Comparison of ENCODE assay signal across 28 cellular contexts in the genomic region with DNA sequence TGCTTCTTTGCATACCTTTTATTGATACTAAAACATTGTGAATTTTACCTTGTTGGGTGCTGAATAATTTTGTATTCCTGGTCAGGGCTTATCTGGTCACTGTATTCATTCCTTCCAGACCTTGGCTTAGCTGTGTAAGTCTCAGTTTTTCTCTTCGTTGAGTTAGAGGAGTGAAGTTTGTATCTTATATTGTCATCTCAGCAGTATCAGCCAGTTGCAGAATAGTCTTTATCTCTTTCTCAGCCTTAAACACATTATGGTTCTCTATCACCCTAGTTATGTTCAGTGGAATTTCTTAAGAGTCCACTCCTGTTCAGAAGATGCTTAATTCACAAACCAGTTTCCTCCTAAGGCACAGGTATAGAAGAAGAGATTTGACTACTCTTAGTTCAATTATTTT. TPM values are rescaled to one million over a fixed set of nuclear protein-coding genes. Genes with fewer than 3 reads are reported as not detected.
DNase-seq lines count a peak whose midpoint lies in the region; ATAC-seq, FAIRE-seq and TF ChIP-seq lines count a peak whose summit lies in the region.
"Had no signal": no experiment of that assay in that cellular context is flagged by ENCODE, and none has a peak within 500 bp of the region (broad histone marks: within the 10 kb centered on the region; RNA-seq: fewer than 3 reads in every experiment).

No MANE protein-coding gene starts in this region.

- BruUV-seq in HepG2 (replicated peaks; lab: Mats Ljungman, UMichigan), result no TSS peak
- BruUV-seq in K562 (replicated peaks; lab: Mats Ljungman, UMichigan), result no TSS peak

- no peaks in the 10 kb centered on the region for H3K27me3 Mint-ChIP-seq in activated CD4-positive, alpha-beta T cell treated with anti-CD3 and anti-CD28 coated beads, Interleukin-2, amount 10 ng/mL, durations not matched to agents 24 days and 14 days
- no peaks in the 10 kb centered on the region for H3K27me3 Mint-ChIP-seq in nephron progenitor cell (ENCODE audit: low read depth, poor library complexity)
- H3K27me3 Mint-ChIP-seq: CD4-positive, alpha-beta memory T cell; CD4-positive, CD25-positive, alpha-beta regulatory T cell had no signal

- H3K79me2 ChIP-seq in HepG2 (ENCODE audit: insufficient read depth, low read length) (peaks cover 36% of the 10 kb centered on the region), K562 (ENCODE audit: control insufficient read depth, insufficient read depth, low read length) (peaks cover 86% of the 10 kb centered on the region)

- H3K27ac ChIP-seq in HepG2 (ENCODE audit: extremely low read length, insufficient read depth, low read length) (no peak overlapping the region), right lobe of liver (no peak overlapping the region), K562 (ENCODE audit: extremely low read depth, low read depth, low read length) (no peak overlapping the region)
- H3K27ac ChIP-seq: 22Rv1, BLaER1 had no signal

- FAIRE-seq in HepG2 (lab: Jason Lieb, UNC) (no peak), K562 (lab: Jason Lieb, UNC) (peak; percentile 63)
- FAIRE-seq: GM12878, GM12892, GM18507 had no signal

- H2AFZ ChIP-seq in HepG2 (ENCODE audit: low read length) (no peak overlapping the region), K562 (ENCODE audit: low read depth, low read length) (no peak overlapping the region)

- DNase-seq in activated CD4-positive, alpha-beta T cell treated with anti-CD3 and anti-CD28 coated beads, Interleukin-2, amount 10 ng/mL, durations not matched to agents 24 days and 14 days, result no peak
- DNase-seq in activated CD4-positive, alpha-beta T cell treated with anti-CD3 and anti-CD28 coated beads, Interleukin-2, amount 50 U/mL, for 48 hours, result no peak
- no peak for DNase-seq in HepG2 (ENCODE audit: low spot score)
- no peak for DNase-seq in right lobe of liver
- no peak for DNase-seq in K562 (ENCODE audit: extremely low read depth in 1 of 4, low spot score in 3 of 4)
- DNase-seq in nephron progenitor cell, result no peak
- DNase-seq in NCI-H2107 (lab: John Stamatoyannopoulos, UW), result no peak
- no peak for DNase-seq in HuH-7 (ENCODE audit: low spot score)
- DNase-seq: ACHN; BE2C; C1 segment of cervical spinal cord; CD4-positive, alpha-beta memory T cell; CD4-positive, CD25-positive, alpha-beta regulatory T cell; CD8-positive, alpha-beta memory T cell; COR-L47; DMS 273 treated with DMSO at 0.1 percent for 48 hours; DMS153; DMS53; DMS79; DND-41; EL; GDM1 had no signal

- TF ChIP-seq POLR2A in HepG2 (IDR thresholded peaks at IDR 0.05; ENCODE audit: insufficient read depth in 1 of 2, low read depth in 2 of 2, low read length in 2 of 2) (no peak), right lobe of liver (IDR thresholded peaks at IDR 0.05) (no peak), K562 (conservative IDR thresholded peaks at IDR 0.05) (no peak)

- intact Hi-C loops in activated CD4-positive, alpha-beta T cell treated with anti-CD3 and anti-CD28 coated beads, Interleukin-2, amount 10 ng/mL, durations not matched to agents 24 days and 14 days (cut with micrococcal nuclease), result loop anchor here (10.0 kb wide), 2 partner anchors 202 to 572 kb away; a partner anchor contains a TSS
- intact Hi-C loops in HepG2 (cut with micrococcal nuclease; ENCODE audit: unreplicated experiment), result no loop called here
- intact Hi-C loops in right lobe of liver (cut with DNase I), result loop anchor here in 1 of 2 donors (10.0 kb wide), 1 partner anchor 372 kb away; no protein-coding TSS in a partner anchor
- intact Hi-C loops in K562 (cut with micrococcal nuclease), result no loop called here

- H3K36me3 ChIP-seq in HepG2 (replicated peaks in 1 of 2; ENCODE audit: control insufficient read depth in 1 of 2, insufficient read depth in 2 of 2, low read length in 2 of 2) (peaks cover 7 to 57% of the 10 kb centered on the region in 2 experiments), right lobe of liver (peaks cover 0 to 7% (median 0%) of the 10 kb centered on the region in 4 donors), K562 (ENCODE audit: control insufficient read depth, insufficient read depth, low read length) (peaks cover 84% of the 10 kb centered on the region)

- H3K36me3 Mint-ChIP-seq in activated CD4-positive, alpha-beta T cell treated with anti-CD3 and anti-CD28 coated beads, Interleukin-2, amount 10 ng/mL, durations not matched to agents 24 days and 14 days (ENCODE audit: low read depth), result peaks cover 58% of the 10 kb centered on the region
- H3K36me3 Mint-ChIP-seq in nephron progenitor cell (ENCODE audit: low read depth), result peaks cover 66% of the 10 kb centered on the region

- no peak overlapping the region for H3K4me2 ChIP-seq in HepG2 (ENCODE audit: low read depth, low read length)
- H3K4me2 ChIP-seq in K562 (ENCODE audit: insufficient read depth, low read length), result no peak overlapping the region
- H3K4me2 ChIP-seq: BLaER1 had no signal

- H3K4me3 ChIP-seq in HepG2 (replicated peaks in 1 of 3; ENCODE audit: insufficient read depth in 1 of 3, low read depth in 2 of 3, low read length in 3 of 3) (no peak overlapping the region), right lobe of liver (no peak overlapping the region), K562 (no peak overlapping the region)
- H3K4me3 ChIP-seq: BLaER1, GM12878 had no signal

- H3K9me3 Mint-ChIP-seq in activated CD4-positive, alpha-beta T cell treated with anti-CD3 and anti-CD28 coated beads, Interleukin-2, amount 10 ng/mL, durations not matched to agents 24 days and 14 days, result no peaks in the 10 kb centered on the region
- no peaks in the 10 kb centered on the region for H3K9me3 Mint-ChIP-seq in nephron progenitor cell
- H3K9me3 Mint-ChIP-seq: CD14-positive monocyte; CD4-positive, alpha-beta memory T cell; CD8-positive, alpha-beta memory T cell had no signal

- TF ChIP-seq CTCF in HepG2 (CRISPR knock-in tag; IDR thresholded peaks at IDR 0.05), result no peak
- TF ChIP-seq CTCF in right lobe of liver (IDR thresholded peaks at IDR 0.05), result no peak
- no peak for TF ChIP-seq CTCF in K562 (IDR thresholded peaks at IDR 0.05 in 2 of 3, conservative IDR thresholded peaks at IDR 0.05 in 1 of 3; ENCODE audit: insufficient read depth in 2 of 3, low read depth in 1 of 3, low read length in 3 of 3)
- no peak for TF ChIP-seq CTCF in nephron progenitor cell (IDR thresholded peaks at IDR 0.05)

- H3K4me3 Mint-ChIP-seq in activated CD4-positive, alpha-beta T cell treated with anti-CD3 and anti-CD28 coated beads, Interleukin-2, amount 10 ng/mL, durations not matched to agents 24 days and 14 days, result no peak overlapping the region
- H3K4me3 Mint-ChIP-seq in nephron progenitor cell, result no peak overlapping the region
- H3K4me3 Mint-ChIP-seq: CD14-positive monocyte; CD4-positive, alpha-beta memory T cell; CD8-positive, alpha-beta memory T cell had no signal

- H3K9me3 ChIP-seq in HepG2 (ENCODE audit: low read length) (no peaks in the 10 kb centered on the region), right lobe of liver (no peaks in the 10 kb centered on the region), K562 (replicated peaks; ENCODE audit: control insufficient read depth, insufficient read depth, low read depth, low read length) (no peaks in the 10 kb centered on the region)
- H3K9me3 ChIP-seq: BE2C, BLaER1 had no signal

- no peaks in the 10 kb centered on the region for H3K27me3 ChIP-seq in HepG2 (ENCODE audit: control insufficient read depth in 1 of 2, insufficient read depth in 2 of 2, low read length in 2 of 2)
- no peaks in the 10 kb centered on the region for H3K27me3 ChIP-seq in right lobe of liver
- H3K27me3 ChIP-seq in K562 (ENCODE audit: control insufficient read depth in 2 of 2, insufficient read depth in 2 of 2, low read length in 2 of 2), result no peaks in the 10 kb centered on the region
- H3K27me3 ChIP-seq: BE2C, BLaER1 had no signal

- TF ChIP-seq EP300 in HepG2 (IDR thresholded peaks at IDR 0.05; ENCODE audit: low read depth in 2 of 2, low read length in 2 of 2), result no peak
- no peak for TF ChIP-seq EP300 in HepG2 (CRISPR knock-in tag; IDR thresholded peaks at IDR 0.05; ENCODE audit: borderline replicate concordance)
- TF ChIP-seq EP300 in K562 (IDR thresholded peaks at IDR 0.05; ENCODE audit: low read length), result no peak; the same call in 1 of the 2 replicates

- no peak for TF ChIP-seq RAD21 in HepG2 (CRISPR knock-in tag; IDR thresholded peaks at IDR 0.05)
- TF ChIP-seq RAD21 in K562 (CRISPR knock-in tag; conservative IDR thresholded peaks at IDR 0.05 in 1 of 2, IDR thresholded peaks at IDR 0.05 in 1 of 2), result no peak

- H3K4me1 ChIP-seq in HepG2 (ENCODE audit: insufficient read depth, low read length), result no peaks in the 10 kb centered on the region
- H3K4me1 ChIP-seq in right lobe of liver, result no peaks in the 10 kb centered on the region
- peaks cover 0 to 2% of the 10 kb centered on the region in 2 experiments; a peak in 1 of 5 replicates for H3K4me1 ChIP-seq in K562 (replicated peaks in 1 of 2; ENCODE audit: control insufficient read depth in 2 of 2, insufficient read depth in 2 of 2, low read length in 2 of 2)
- H3K4me1 ChIP-seq: BE2C had no signal

- H3K9ac ChIP-seq in HepG2 (ENCODE audit: insufficient read depth, low read depth, low read length), result no peak overlapping the region
- H3K9ac ChIP-seq in K562 (ENCODE audit: insufficient read depth in 1 of 2, low read depth in 2 of 2, low read length in 2 of 2), result no peak overlapping the region
- H3K9ac ChIP-seq: BLaER1 had no signal

- H4K20me1 ChIP-seq in HepG2 (ENCODE audit: insufficient read depth, low read length), result 0 out of 2 replicates have a peak, but pooled peaks cover 2% of the 10 kb centered on the region
- H4K20me1 ChIP-seq in K562 (replicated peaks; ENCODE audit: control insufficient read depth, insufficient read depth, low read length), result no peaks in the 10 kb centered on the region

- H3K4me1 Mint-ChIP-seq in activated CD4-positive, alpha-beta T cell treated with anti-CD3 and anti-CD28 coated beads, Interleukin-2, amount 10 ng/mL, durations not matched to agents 24 days and 14 days, result peaks cover 18% of the 10 kb centered on the region
- H3K4me1 Mint-ChIP-seq in nephron progenitor cell, result no peaks in the 10 kb centered on the region
- H3K4me1 Mint-ChIP-seq: CD14-positive monocyte had no signal

- 95% methylated on average over 1 of the region's 1 CpG for WGBS in HepG2 (ENCODE audit: low lambda C conversion rate)
- WGBS in right lobe of liver (ENCODE audit: insufficient coverage, low coverage, low lambda C conversion rate, missing lambda C conversion rate), result 77% methylated on average over 1 of the region's 1 CpG
- WGBS in K562 (ENCODE audit: insufficient coverage, low coverage, missing lambda C conversion rate), result 0% methylated on average over 1 of the region's 1 CpG

- POLR2A ChIA-PET in HepG2 (lab: Yijun Ruan, JAX), result no interaction called here
- POLR2A ChIA-PET in K562 (lab: Yijun Ruan, JAX), result no interaction called here

- in situ Hi-C loops in HepG2 (cut with HindIII; ENCODE audit: extremely low pct_ligation_motif_present, low pct_unique_long_range_greater_than_20kb), result no loop called here
- in situ Hi-C loops in K562 (cut with MboI), result no loop called here

- H3K27ac Mint-ChIP-seq in activated CD4-positive, alpha-beta T cell treated with anti-CD3 and anti-CD28 coated beads, Interleukin-2, amount 10 ng/mL, durations not matched to agents 24 days and 14 days, result peak overlapping the region; percentile 22
- peak overlapping the region; percentile 26 for H3K27ac Mint-ChIP-seq in nephron progenitor cell
- H3K27ac Mint-ChIP-seq: CD4-positive, CD25-positive, alpha-beta regulatory T cell had no signal

- no peaks in the 10 kb centered on the region for H3K9me1 ChIP-seq in K562 (ENCODE audit: control insufficient read depth, insufficient read depth, low read length)

- CTCF ChIA-PET in HepG2 (lab: Yijun Ruan, JAX; ENCODE audit: low intra/inter-chr PET ratio, low total read pairs), result no interaction called here
- CTCF ChIA-PET in K562 (lab: Yijun Ruan, JAX; ENCODE audit: low intra/inter-chr PET ratio), result no interaction called here

- ATAC-seq in HepG2 (no peak), right lobe of liver (no peak), K562 (no peak)
- ATAC-seq: GM12878 had no signal

RNA-seq across cellular contexts. Expression of a gene that starts 25.2 kb away (rescaled TPM):
- total RNA-seq in activated CD4-positive, alpha-beta T cell treated with anti-CD3 and anti-CD28 coated beads, Interleukin-2, amount 10 ng/mL, durations not matched to agents 24 days and 14 days, result 123 and 128 TPM in 2 replicates
- total RNA-seq in HepG2 (2016; rRNA removed; fragmentation: Illumina TruSeq; extraction: Trizol) (91.5 and 141 TPM in 2 replicates), right lobe of liver (10 to 100 TPM; 24.7 to 42.4 (median 31.9) TPM), K562 (2014; rRNA removed) (113 and 193 TPM in 2 replicates), K562 (2014; rRNA removed; fragmentation: Illumina TruSeq; extraction: Trizol) (177 and 192 TPM in 2 replicates), K562 (2015; rRNA removed; fragmentation: Illumina TruSeq; extraction: Trizol) (167 and 193 TPM in 2 replicates), K562 (2021) (152 and 153 TPM in 2 replicates)
- 10.2 and 11.9 TPM in 2 replicates for total RNA-seq in HepG2 (2016; cell fraction: cytosol; rRNA removed; fragmentation: Illumina TruSeq; extraction: Trizol; ENCODE audit: low read depth)
- 94.0 and 139 TPM in 2 replicates for total RNA-seq in HepG2 (2016; cell fraction: insoluble cytoplasmic fraction; rRNA removed; fragmentation: Illumina TruSeq; extraction: Trizol)
- total RNA-seq in HepG2 (2016; cell fraction: membrane; rRNA removed; fragmentation: Illumina TruSeq; extraction: Trizol), result 12.3 and 16.8 TPM in 2 replicates
- 65.3 and 67.5 TPM in 2 replicates for total RNA-seq in HepG2 (2016; cell fraction: nucleus; rRNA removed; fragmentation: Illumina TruSeq; extraction: Trizol)
- polyA plus RNA-seq in HepG2 (2011; rRNA removed) (14.0 and 16.4 TPM in 2 replicates), K562 (2011; rRNA removed) (72.4 and 116 TPM in 2 replicates), K562 (2014; fragmentation: Illumina TruSeq; extraction: Trizol) (125 and 129 TPM in 2 replicates), K562 (2014; fragmentation: Nextera tagmentation; extraction: Ambion mirVana) (100 to 1,000 TPM in 1 of 2 experiments, 10 to 100 TPM in 1; 52.9 to 101 TPM), K562 (2014; rRNA removed) (114 and 150 TPM in 2 replicates)
- 5.9 and 9.5 TPM in 2 replicates for polyA plus RNA-seq in HepG2 (2011; cell fraction: cytosol; rRNA removed)
- 8.6 and 13.7 TPM in 2 replicates for polyA plus RNA-seq in HepG2 (2011; cell fraction: nucleus; rRNA removed)
- polyA plus RNA-seq in HepG2 (2012), result 35.3 and 45.7 TPM in 2 replicates
- polyA plus RNA-seq in HepG2 (2016; cell fraction: cytosol; fragmentation: Illumina TruSeq; extraction: Trizol; ENCODE audit: low read depth), result 1.9 and 2.2 TPM in 2 replicates
- polyA plus RNA-seq in HepG2 (2016; cell fraction: insoluble cytoplasmic fraction; fragmentation: Illumina TruSeq; extraction: Trizol; ENCODE audit: low read depth), result 71.9 and 74.9 TPM in 2 replicates
- polyA plus RNA-seq in HepG2 (2016; cell fraction: membrane; fragmentation: Illumina TruSeq; extraction: Trizol; ENCODE audit: low read depth), result 3.5 and 4.4 TPM in 2 replicates
- 39.6 and 40.4 TPM in 2 replicates for polyA plus RNA-seq in HepG2 (2016; cell fraction: nucleus; fragmentation: Illumina TruSeq; extraction: Trizol; ENCODE audit: insufficient read depth, low read depth)
- 19.7 and 55.5 TPM in 2 replicates for polyA minus RNA-seq in HepG2 (2011; rRNA and poly(A)+ RNA removed; ENCODE audit: low replicate concordance)
- 38.2 and 40.3 TPM in 2 replicates for polyA minus RNA-seq in HepG2 (2011; cell fraction: cytosol; rRNA and poly(A)+ RNA removed)
- polyA minus RNA-seq in HepG2 (2011; cell fraction: nucleus; rRNA and poly(A)+ RNA removed), result 86.0 and 94.4 TPM in 2 replicates
- total RNA-seq in K562 (2011; cell fraction: chromatin; rRNA removed; ENCODE audit: low replicate concordance), result 49.3 and 185 TPM in 2 replicates
- total RNA-seq in K562 (2011; cell fraction: nucleolus; rRNA removed), result 21.7 and 31.1 TPM in 2 replicates
- 63.9 and 65.7 TPM in 2 replicates for total RNA-seq in K562 (2011; cell fraction: nucleoplasm; rRNA removed)
- 14.1 and 28.7 TPM in 2 replicates for polyA plus RNA-seq in K562 (2011; cell fraction: cytosol; rRNA removed)
- 25.6 and 33.2 TPM in 2 replicates for polyA plus RNA-seq in K562 (2011; cell fraction: nucleus; rRNA removed)
- polyA plus RNA-seq in K562 (2012), result 58.0 and 106 TPM in 2 replicates
- polyA minus RNA-seq in K562 (2011; rRNA and poly(A)+ RNA removed), result 271 and 298 TPM in 2 replicates
- 97.8 and 104 TPM in 2 replicates for polyA minus RNA-seq in K562 (2011; cell fraction: cytosol; rRNA and poly(A)+ RNA removed)
- polyA minus RNA-seq in K562 (2011; cell fraction: nucleus; rRNA and poly(A)+ RNA removed), result 54.3 and 85.9 TPM in 2 replicates

RNA-seq across cellular contexts. Expression of a gene that starts 25.5 kb away (rescaled TPM):
- total RNA-seq in activated CD4-positive, alpha-beta T cell treated with anti-CD3 and anti-CD28 coated beads, Interleukin-2, amount 10 ng/mL, durations not matched to agents 24 days and 14 days, result 18.0 and 18.2 TPM in 2 replicates
- total RNA-seq in HepG2 (2016; rRNA removed; fragmentation: Illumina TruSeq; extraction: Trizol), result 22.0 and 35.5 TPM in 2 replicates
- total RNA-seq in HepG2 (2016; cell fraction: cytosol; rRNA removed; fragmentation: Illumina TruSeq; extraction: Trizol; ENCODE audit: low read depth), result 4.9 and 5.7 TPM in 2 replicates
- total RNA-seq in HepG2 (2016; cell fraction: insoluble cytoplasmic fraction; rRNA removed; fragmentation: Illumina TruSeq; extraction: Trizol), result 21.2 and 34.5 TPM in 2 replicates
- 6.9 and 7.5 TPM in 2 replicates for total RNA-seq in HepG2 (2016; cell fraction: membrane; rRNA removed; fragmentation: Illumina TruSeq; extraction: Trizol)
- 18.3 and 18.6 TPM in 2 replicates for total RNA-seq in HepG2 (2016; cell fraction: nucleus; rRNA removed; fragmentation: Illumina TruSeq; extraction: Trizol)
- 1.6 and 1.9 TPM in 2 replicates for polyA plus RNA-seq in HepG2 (2011; rRNA removed)
- 0.81 and 1.4 TPM in 2 replicates for polyA plus RNA-seq in HepG2 (2011; cell fraction: cytosol; rRNA removed)
- polyA plus RNA-seq in HepG2 (2011; cell fraction: nucleus; rRNA removed), result 1.2 and 2.6 TPM in 2 replicates
- polyA plus RNA-seq in HepG2 (2012), result 5.7 and 6.2 TPM in 2 replicates
- polyA plus RNA-seq in HepG2 (2016; cell fraction: cytosol; fragmentation: Illumina TruSeq; extraction: Trizol; ENCODE audit: low read depth), result 0.63 and 0.67 TPM in 2 replicates
- polyA plus RNA-seq in HepG2 (2016; cell fraction: insoluble cytoplasmic fraction; fragmentation: Illumina TruSeq; extraction: Trizol; ENCODE audit: low read depth), result 21.4 and 22.2 TPM in 2 replicates
- 1.8 TPM in 2 replicates for polyA plus RNA-seq in HepG2 (2016; cell fraction: membrane; fragmentation: Illumina TruSeq; extraction: Trizol; ENCODE audit: low read depth)
- 14.0 and 16.6 TPM in 2 replicates for polyA plus RNA-seq in HepG2 (2016; cell fraction: nucleus; fragmentation: Illumina TruSeq; extraction: Trizol; ENCODE audit: insufficient read depth, low read depth)
- 1.2 and 4.2 TPM in 2 replicates for polyA minus RNA-seq in HepG2 (2011; rRNA and poly(A)+ RNA removed; ENCODE audit: low replicate concordance)
- polyA minus RNA-seq in HepG2 (2011; cell fraction: cytosol; rRNA and poly(A)+ RNA removed), result 2.9 and 3.1 TPM in 2 replicates
- 6.1 and 6.8 TPM in 2 replicates for polyA minus RNA-seq in HepG2 (2011; cell fraction: nucleus; rRNA and poly(A)+ RNA removed)
- 10 to 100 TPM; 10.8 to 18.2 (median 14.7) TPM for total RNA-seq in right lobe of liver
- total RNA-seq in K562 (2011; cell fraction: chromatin; rRNA removed; ENCODE audit: low replicate concordance), result 9.4 and 39.9 TPM in 2 replicates
- total RNA-seq in K562 (2011; cell fraction: nucleolus; rRNA removed), result 5.0 and 6.7 TPM in 2 replicates
- total RNA-seq in K562 (2011; cell fraction: nucleoplasm; rRNA removed), result 7.9 and 8.0 TPM in 2 replicates
- total RNA-seq in K562 (2014; rRNA removed), result 25.0 and 25.6 TPM in 2 replicates
- 37.0 and 45.6 TPM in 2 replicates for total RNA-seq in K562 (2014; rRNA removed; fragmentation: Illumina TruSeq; extraction: Trizol)
- total RNA-seq in K562 (2015; rRNA removed; fragmentation: Illumina TruSeq; extraction: Trizol), result 36.7 and 42.1 TPM in 2 replicates
- 25.2 and 26.9 TPM in 2 replicates for total RNA-seq in K562 (2021)
- 6.3 and 8.5 TPM in 2 replicates for polyA plus RNA-seq in K562 (2011; rRNA removed)
- polyA plus RNA-seq in K562 (2011; cell fraction: cytosol; rRNA removed), result 1.8 and 3.4 TPM in 2 replicates
- polyA plus RNA-seq in K562 (2011; cell fraction: nucleus; rRNA removed), result 5.8 and 6.6 TPM in 2 replicates
- 15.6 and 19.2 TPM in 2 replicates for polyA plus RNA-seq in K562 (2012)
- 28.4 and 31.0 TPM in 2 replicates for polyA plus RNA-seq in K562 (2014; fragmentation: Illumina TruSeq; extraction: Trizol)
- 10 to 100 TPM in 1 of 2 experiments, 1 to 10 TPM in 1; 7.5 to 12.6 TPM for polyA plus RNA-seq in K562 (2014; fragmentation: Nextera tagmentation; extraction: Ambion mirVana)
- 14.0 and 20.6 TPM in 2 replicates for polyA plus RNA-seq in K562 (2014; rRNA removed)
- 12.5 and 18.7 TPM in 2 replicates for polyA minus RNA-seq in K562 (2011; rRNA and poly(A)+ RNA removed)
- 7.7 and 9.4 TPM in 2 replicates for polyA minus RNA-seq in K562 (2011; cell fraction: cytosol; rRNA and poly(A)+ RNA removed)
- 5.4 and 9.0 TPM in 2 replicates for polyA minus RNA-seq in K562 (2011; cell fraction: nucleus; rRNA and poly(A)+ RNA removed)
